7 cellular contexts compared by ENCODE assay signal in the genomic region with DNA sequence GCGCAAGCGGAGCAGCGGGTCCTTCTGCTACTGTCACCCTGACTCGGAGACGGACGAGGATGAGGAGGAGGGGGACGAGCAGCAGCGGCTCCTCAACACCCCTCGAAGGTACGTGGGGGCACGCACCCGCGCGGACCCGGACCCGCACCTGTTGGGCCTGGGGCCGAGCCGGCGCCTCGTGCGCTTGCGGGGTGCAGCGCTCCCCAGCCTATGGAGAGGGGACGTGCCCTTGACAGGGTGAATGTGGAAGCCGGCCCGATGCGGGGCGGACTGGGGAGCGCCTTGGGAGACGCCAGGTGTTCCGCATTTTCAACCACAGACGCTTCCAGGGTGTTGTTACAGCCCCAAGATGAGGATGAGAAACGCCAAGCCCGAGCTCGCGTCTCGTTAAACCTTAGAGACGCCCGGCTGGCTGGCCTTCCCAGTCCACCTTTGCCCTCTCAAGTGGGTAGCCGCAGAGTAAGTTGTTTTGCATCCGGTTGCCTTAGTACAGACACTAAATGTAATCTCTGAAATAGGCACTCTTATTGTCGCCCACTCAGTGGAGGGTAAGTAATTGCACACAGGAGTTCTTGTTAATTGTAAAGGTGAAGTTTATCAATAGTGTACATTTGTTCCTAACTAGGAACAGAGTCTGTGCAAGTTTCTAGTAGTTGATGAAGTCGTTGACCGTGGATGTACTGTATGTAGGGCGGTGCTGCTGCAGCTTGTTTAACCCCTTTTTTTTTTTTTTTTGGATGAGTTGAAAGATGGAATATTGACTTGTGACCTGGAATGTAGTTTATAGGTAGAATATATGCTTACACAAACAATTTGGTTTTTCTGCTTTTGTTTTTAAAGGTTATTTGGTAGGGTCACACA.
DNase-seq lines count a peak whose midpoint lies in the region; ATAC-seq lines count a peak whose summit lies in the region.

No MANE protein-coding gene starts in this region.

- peaks cover 0 to 19% of the 10 kb centered on the region in 2 donors for H3K4me1 ChIP-seq in muscle layer of duodenum (ENCODE audit: control insufficient read depth in 1 of 2, insufficient read depth in 2 of 2, low read length in 2 of 2)

- H3K36me3 ChIP-seq in muscle layer of duodenum (ENCODE audit: control insufficient read depth in 1 of 2, insufficient read depth in 2 of 2, low read length in 2 of 2) = no peaks in the 10 kb centered on the region

- ATAC-seq in GM18502 (IDR thresholded peaks at IDR 0.05; ENCODE audit: poor library complexity, unreplicated experiment) = peak; percentile 23
- ATAC-seq in HG02763 (IDR thresholded peaks at IDR 0.05; ENCODE audit: unreplicated experiment) = peak; percentile 13
- peak; percentile 15 for ATAC-seq in stimulated activated naive CD8-positive, alpha-beta T cell treated with anti-CD3 and anti-CD28 coated beads, Interleukin-15, Interleukin-2, amounts not matched to agents 100 U/mL and 50 U/mL, for 24 hours

- H3K4me3 ChIP-seq in muscle layer of duodenum (ENCODE audit: low read depth in 1 of 2, low read length in 2 of 2) = peak overlapping the region; percentile 90 to 98

- H3K27ac ChIP-seq in epithelial cell of prostate (peak overlapping the region; percentile 82), muscle layer of duodenum (ENCODE audit: low read length) (no peak overlapping the region)

- H3K27me3 ChIP-seq in muscle layer of duodenum (ENCODE audit: low read depth, low read length) = no peaks in the 10 kb centered on the region

- DNase-seq in NCI-H2227 (lab: John Stamatoyannopoulos, UW; ENCODE audit: unreplicated experiment) (peak; percentile 47), epithelial cell of prostate (ENCODE audit: low read depth, low spot score) (no peak)
- peak in 2 of 3 experiments; percentile 11 to 31 for DNase-seq in activated CD8-positive, alpha-beta memory T cell treated with anti-CD3 and anti-CD28 coated beads for 48 hours (ENCODE audit: low read depth in 2 of 3, low spot score in 2 of 3)
- DNase-seq in stimulated activated naive CD8-positive, alpha-beta T cell treated with anti-CD3 and anti-CD28 coated beads, Interleukin-15, Interleukin-2, amounts not matched to agents 100 U/mL and 50 U/mL, for 24 hours = peak; percentile 51

- H3K9me3 ChIP-seq in muscle layer of duodenum (ENCODE audit: control insufficient read depth in 1 of 2, low read length in 2 of 2) = no peaks in the 10 kb centered on the region
